Comparison of ENCODE assay signal across 1 cellular context in the genomic region with DNA sequence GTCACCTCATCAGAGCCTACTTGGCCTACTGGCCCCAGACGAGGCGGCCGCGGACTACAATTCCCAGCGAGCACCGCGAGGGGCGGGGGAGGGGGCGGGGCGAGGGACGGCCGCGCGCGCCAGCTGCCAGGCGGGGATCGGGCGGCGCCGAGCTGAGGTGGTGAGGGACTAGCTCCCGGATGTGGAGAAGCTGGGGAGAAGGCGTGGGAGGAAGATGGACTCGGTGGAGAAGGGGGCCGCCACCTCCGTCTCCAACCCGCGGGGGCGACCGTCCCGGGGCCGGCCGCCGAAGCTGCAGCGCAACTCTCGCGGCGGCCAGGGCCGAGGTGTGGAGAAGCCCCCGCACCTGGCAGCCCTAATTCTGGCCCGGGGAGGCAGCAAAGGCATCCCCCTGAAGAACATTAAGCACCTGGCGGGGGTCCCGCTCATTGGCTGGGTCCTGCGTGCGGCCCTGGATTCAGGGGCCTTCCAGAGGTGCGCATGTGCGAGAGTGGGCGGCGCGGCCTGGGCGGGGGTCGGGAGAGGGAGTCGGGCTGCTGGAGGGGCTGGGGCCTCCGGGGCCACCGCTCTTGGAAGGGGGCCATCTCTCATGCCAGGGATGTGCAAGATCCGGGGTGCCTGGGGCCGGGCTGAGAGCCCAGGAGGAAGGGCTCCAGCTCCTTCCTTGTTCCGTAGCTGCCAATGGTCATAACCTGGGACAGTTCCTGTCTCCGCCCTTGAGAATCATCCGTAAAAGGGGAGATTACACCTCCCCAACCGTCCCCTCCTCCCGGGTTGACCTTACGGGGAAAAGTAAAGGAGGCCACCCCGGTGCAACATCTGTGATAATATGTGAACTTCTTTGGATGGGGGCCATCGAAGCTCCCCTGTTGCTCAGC.
A peak's percentile ranks its signal among the peaks of the same experiment; 100 is the strongest.
TF ChIP-seq lines count a peak whose summit lies in the region.

A gene (plus strand): TSS at position 129 of the 878 bp plus-strand sequence. CDS start 86 bp downstream, at position 215.

TF ChIP-seq in K562, 482 proteins besides CTCF, POLR2A, EP300 and RAD21 (continued from another document and continues in another):
- TF ChIP-seq, protein P1, sequence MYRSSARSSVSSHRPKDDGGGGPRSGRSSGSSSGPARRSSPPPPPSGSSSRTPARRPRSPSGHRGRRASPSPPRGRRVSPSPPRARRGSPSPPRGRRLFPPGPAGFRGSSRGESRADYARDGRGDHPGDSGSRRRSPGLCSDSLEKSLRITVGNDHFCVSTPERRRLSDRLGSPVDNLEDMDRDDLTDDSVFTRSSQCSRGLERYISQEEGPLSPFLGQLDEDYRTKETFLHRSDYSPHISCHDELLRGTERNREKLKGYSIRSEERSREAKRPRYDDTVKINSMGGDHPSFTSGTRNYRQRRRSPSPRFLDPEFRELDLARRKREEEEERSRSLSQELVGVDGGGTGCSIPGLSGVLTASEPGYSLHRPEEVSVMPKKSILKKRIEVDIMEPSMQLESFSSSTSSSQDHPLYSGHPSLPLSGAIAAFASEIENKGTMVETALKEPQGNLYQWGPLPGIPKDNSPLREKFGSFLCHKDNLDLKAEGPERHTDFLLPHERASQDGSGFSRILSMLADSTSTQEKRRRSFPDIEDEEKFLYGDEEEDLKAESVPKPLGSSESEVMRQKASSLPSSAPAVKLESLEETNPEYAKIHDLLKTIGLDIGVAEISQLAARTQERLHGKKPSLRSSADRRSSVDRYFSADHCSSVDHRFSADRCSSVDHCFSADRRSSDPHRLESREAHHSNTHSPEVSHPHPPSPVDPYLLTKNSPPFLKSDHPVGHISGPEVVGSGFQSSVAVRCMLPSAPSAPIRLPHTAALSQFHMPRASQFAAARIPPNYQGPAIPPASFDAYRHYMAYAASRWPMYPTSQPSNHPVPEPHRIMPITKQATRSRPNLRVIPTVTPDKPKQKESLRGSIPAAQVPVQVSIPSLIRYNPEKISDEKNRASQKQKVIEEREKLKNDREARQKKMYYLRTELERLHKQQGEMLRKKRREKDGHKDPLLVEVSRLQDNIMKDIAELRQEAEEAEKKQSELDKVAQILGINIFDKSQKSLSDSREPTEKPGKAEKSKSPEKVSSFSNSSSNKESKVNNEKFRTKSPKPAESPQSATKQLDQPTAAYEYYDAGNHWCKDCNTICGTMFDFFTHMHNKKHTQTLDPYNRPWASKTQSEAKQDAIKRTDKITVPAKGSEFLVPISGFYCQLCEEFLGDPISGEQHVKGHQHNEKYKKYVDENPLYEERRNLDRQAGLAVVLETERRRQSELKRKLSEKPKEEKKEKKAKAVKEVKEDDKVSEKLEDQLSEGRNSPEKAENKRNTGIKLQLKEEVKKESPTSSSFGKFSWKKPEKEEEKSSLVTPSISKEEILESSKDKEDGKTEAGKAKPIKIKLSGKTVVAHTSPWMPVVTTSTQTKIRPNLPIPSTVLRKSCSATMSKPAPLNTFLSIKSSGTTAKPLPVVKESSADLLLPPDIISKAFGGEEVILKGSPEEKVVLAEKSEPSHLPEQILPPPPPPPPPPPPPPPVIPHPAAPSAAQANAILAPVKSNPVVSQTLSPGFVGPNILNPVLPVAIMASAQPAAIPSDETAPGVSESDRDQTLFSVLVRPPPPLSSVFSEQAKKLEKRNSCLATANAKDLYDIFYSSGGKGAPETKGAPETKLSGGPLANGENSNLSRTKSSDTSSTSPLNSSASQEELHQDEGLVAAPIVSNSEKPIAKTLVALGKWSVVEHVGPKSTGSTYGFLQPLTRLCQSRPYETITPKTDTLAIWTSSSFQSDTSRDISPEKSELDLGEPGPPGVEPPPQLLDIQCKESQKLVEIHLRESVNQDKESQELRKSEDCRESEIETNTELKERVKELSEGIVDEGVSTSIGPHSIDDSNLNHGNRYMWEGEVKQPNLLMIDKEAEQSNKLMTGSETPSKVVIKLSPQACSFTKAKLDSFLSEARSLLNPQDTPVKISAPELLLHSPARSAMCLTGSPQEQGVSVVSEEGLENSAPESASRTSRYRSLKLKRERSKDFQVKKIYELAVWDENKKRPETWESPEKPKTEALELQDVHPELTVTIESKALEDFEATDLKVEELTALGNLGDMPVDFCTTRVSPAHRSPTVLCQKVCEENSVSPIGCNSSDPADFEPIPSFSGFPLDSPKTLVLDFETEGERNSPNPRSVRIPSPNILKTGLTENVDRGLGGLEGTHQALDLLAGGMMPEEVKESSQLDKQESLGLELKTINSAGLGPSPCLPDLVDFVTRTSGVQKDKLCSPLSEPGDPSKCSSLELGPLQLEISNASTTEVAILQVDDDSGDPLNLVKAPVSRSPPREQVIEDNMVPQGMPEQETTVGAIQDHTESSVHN (IDR thresholded peaks at IDR 0.05; ENCODE audit: borderline replicate concordance in 1 of 2, low read depth in 1 of 2) = no peak
- TF ChIP-seq, protein P2, sequence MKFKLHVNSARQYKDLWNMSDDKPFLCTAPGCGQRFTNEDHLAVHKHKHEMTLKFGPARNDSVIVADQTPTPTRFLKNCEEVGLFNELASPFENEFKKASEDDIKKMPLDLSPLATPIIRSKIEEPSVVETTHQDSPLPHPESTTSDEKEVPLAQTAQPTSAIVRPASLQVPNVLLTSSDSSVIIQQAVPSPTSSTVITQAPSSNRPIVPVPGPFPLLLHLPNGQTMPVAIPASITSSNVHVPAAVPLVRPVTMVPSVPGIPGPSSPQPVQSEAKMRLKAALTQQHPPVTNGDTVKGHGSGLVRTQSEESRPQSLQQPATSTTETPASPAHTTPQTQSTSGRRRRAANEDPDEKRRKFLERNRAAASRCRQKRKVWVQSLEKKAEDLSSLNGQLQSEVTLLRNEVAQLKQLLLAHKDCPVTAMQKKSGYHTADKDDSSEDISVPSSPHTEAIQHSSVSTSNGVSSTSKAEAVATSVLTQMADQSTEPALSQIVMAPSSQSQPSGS (CRISPR knock-in tag; IDR thresholded peaks at IDR 0.05) = no peak
- no peak for TF ChIP-seq ZNF175 (CRISPR knock-in tag; IDR thresholded peaks at IDR 0.05; ENCODE audit: low read depth)
- TF ChIP-seq PURB (CRISPR knock-in tag; IDR thresholded peaks at IDR 0.05; ENCODE audit: low read depth) = no peak
- no peak for TF ChIP-seq ZNF780A (CRISPR knock-in tag; IDR thresholded peaks at IDR 0.05)
- TF ChIP-seq ZNF212 (CRISPR knock-in tag; IDR thresholded peaks at IDR 0.05) = no peak
- TF ChIP-seq, protein P3, sequence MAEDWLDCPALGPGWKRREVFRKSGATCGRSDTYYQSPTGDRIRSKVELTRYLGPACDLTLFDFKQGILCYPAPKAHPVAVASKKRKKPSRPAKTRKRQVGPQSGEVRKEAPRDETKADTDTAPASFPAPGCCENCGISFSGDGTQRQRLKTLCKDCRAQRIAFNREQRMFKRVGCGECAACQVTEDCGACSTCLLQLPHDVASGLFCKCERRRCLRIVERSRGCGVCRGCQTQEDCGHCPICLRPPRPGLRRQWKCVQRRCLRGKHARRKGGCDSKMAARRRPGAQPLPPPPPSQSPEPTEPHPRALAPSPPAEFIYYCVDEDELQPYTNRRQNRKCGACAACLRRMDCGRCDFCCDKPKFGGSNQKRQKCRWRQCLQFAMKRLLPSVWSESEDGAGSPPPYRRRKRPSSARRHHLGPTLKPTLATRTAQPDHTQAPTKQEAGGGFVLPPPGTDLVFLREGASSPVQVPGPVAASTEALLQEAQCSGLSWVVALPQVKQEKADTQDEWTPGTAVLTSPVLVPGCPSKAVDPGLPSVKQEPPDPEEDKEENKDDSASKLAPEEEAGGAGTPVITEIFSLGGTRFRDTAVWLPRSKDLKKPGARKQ (CRISPR knock-in tag; IDR thresholded peaks at IDR 0.05) = no peak
- TF ChIP-seq ZNF668 (CRISPR knock-in tag; IDR thresholded peaks at IDR 0.05) = no peak
- peak; percentile 47; the same call in 1 of the 2 replicates for TF ChIP-seq EP400 (IDR thresholded peaks at IDR 0.05)
- TF ChIP-seq ZNF431 (CRISPR knock-in tag; IDR thresholded peaks at IDR 0.05) = no peak
- TF ChIP-seq, protein P4, sequence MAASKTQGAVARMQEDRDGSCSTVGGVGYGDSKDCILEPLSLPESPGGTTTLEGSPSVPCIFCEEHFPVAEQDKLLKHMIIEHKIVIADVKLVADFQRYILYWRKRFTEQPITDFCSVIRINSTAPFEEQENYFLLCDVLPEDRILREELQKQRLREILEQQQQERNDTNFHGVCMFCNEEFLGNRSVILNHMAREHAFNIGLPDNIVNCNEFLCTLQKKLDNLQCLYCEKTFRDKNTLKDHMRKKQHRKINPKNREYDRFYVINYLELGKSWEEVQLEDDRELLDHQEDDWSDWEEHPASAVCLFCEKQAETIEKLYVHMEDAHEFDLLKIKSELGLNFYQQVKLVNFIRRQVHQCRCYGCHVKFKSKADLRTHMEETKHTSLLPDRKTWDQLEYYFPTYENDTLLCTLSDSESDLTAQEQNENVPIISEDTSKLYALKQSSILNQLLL (CRISPR knock-in tag; IDR thresholded peaks at IDR 0.05; ENCODE audit: borderline replicate concordance) = no peak
- no peak for TF ChIP-seq SMARCC2 (IDR thresholded peaks at IDR 0.05; ENCODE audit: low read depth)
- no peak for TF ChIP-seq ZNF830 (CRISPR knock-in tag; IDR thresholded peaks at IDR 0.05)
- no peak for TF ChIP-seq PHB (CRISPR knock-in tag; IDR thresholded peaks at IDR 0.05)
- TF ChIP-seq PHTF2 (CRISPR knock-in tag; IDR thresholded peaks at IDR 0.05) = no peak
- TF ChIP-seq, protein P5, sequence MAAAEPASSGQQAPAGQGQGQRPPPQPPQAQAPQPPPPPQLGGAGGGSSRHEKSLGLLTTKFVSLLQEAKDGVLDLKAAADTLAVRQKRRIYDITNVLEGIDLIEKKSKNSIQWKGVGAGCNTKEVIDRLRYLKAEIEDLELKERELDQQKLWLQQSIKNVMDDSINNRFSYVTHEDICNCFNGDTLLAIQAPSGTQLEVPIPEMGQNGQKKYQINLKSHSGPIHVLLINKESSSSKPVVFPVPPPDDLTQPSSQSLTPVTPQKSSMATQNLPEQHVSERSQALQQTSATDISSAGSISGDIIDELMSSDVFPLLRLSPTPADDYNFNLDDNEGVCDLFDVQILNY (CRISPR knock-in tag; IDR thresholded peaks at IDR 0.05) = no peak
- TF ChIP-seq ELF1 (tag; IDR thresholded peaks at IDR 0.05) = no peak
- no peak for TF ChIP-seq RFX7 (CRISPR knock-in tag; IDR thresholded peaks at IDR 0.05)
- no peak for TF ChIP-seq DMBX1 (CRISPR knock-in tag; IDR thresholded peaks at IDR 0.05; ENCODE audit: borderline replicate concordance)
- TF ChIP-seq CBX2 (IDR thresholded peaks at IDR 0.05; ENCODE audit: insufficient read depth, low read length, poor library complexity, severe bottlenecking) = no peak
- peak; percentile 91 for TF ChIP-seq CBFA2T2 (conservative IDR thresholded peaks at IDR 0.05)
- TF ChIP-seq ZNF184 (CRISPR knock-in tag; IDR thresholded peaks at IDR 0.05) = no peak
- TF ChIP-seq FOS (IDR thresholded peaks at IDR 0.05; ENCODE audit: extremely low read depth, insufficient read length) = no peak
- TF ChIP-seq, protein P6, sequence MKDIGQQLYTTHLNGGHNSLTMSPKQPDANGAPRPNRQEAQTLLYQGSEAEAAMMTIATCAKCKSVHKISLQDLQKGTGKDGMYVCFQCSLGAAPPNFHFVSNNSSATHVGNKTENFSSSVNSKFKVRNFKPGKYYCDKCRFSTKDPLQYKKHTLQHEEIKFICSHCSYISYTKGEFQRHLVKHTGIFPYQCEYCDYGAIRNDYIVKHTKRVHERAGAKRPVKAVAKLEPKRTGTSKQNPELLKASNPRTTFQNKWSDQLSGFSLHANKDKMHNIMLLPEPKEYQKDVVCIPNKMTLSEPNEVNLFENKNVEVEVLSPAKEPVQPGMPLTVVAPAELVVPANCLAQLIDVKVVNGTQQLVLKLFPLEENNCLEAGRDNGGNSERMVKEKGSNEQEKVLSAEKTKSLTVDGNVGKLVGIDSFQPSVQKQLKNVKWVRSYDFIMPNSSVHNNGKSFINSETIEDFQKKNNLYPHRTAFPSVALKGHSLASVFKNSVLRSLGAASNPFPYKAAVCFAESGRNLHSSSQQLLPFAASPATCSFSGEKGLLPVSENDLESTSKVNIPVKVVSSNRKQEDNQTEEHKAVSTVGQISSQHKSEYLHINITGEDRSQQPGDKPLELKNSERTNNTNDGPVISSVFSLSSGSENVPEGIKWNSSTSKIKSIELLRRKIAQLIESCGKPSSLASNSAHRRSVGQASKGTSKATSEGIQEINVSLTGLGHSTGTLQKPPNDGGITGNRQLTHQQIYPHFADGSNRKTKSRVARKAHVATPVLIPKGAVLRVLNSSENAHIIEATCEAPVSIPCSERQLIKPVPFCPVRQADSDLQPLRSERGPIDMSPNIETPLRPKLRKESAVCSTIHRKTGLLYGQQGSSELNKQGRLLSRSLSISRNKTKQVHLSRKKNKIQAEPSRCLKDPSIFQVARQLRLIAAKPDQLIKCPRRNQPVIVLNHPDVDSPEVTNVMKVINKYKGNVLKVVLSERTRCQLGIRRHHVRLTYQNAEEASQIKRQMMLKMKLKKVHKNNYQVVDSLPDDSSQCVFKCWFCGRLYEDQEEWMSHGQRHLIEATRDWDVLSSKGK (CRISPR knock-in tag; IDR thresholded peaks at IDR 0.05) = no peak
- TF ChIP-seq, protein P7, sequence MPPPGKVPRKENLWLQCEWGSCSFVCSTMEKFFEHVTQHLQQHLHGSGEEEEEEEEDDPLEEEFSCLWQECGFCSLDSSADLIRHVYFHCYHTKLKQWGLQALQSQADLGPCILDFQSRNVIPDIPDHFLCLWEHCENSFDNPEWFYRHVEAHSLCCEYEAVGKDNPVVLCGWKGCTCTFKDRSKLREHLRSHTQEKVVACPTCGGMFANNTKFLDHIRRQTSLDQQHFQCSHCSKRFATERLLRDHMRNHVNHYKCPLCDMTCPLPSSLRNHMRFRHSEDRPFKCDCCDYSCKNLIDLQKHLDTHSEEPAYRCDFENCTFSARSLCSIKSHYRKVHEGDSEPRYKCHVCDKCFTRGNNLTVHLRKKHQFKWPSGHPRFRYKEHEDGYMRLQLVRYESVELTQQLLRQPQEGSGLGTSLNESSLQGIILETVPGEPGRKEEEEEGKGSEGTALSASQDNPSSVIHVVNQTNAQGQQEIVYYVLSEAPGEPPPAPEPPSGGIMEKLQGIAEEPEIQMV (tag; conservative IDR thresholded peaks at IDR 0.05; ENCODE audit: low read depth) = no peak
- TF ChIP-seq, protein P8, sequence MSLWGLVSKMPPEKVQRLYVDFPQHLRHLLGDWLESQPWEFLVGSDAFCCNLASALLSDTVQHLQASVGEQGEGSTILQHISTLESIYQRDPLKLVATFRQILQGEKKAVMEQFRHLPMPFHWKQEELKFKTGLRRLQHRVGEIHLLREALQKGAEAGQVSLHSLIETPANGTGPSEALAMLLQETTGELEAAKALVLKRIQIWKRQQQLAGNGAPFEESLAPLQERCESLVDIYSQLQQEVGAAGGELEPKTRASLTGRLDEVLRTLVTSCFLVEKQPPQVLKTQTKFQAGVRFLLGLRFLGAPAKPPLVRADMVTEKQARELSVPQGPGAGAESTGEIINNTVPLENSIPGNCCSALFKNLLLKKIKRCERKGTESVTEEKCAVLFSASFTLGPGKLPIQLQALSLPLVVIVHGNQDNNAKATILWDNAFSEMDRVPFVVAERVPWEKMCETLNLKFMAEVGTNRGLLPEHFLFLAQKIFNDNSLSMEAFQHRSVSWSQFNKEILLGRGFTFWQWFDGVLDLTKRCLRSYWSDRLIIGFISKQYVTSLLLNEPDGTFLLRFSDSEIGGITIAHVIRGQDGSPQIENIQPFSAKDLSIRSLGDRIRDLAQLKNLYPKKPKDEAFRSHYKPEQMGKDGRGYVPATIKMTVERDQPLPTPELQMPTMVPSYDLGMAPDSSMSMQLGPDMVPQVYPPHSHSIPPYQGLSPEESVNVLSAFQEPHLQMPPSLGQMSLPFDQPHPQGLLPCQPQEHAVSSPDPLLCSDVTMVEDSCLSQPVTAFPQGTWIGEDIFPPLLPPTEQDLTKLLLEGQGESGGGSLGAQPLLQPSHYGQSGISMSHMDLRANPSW (CRISPR knock-in tag; IDR thresholded peaks at IDR 0.05) = no peak
- no peak for TF ChIP-seq CEBPG (CRISPR knock-in tag; IDR thresholded peaks at IDR 0.05)
- TF ChIP-seq CEBPG (tag; conservative IDR thresholded peaks at IDR 0.05 in 1 of 2, IDR thresholded peaks at IDR 0.05 in 1 of 2) = no peak
- TF ChIP-seq YY1 (IDR thresholded peaks at IDR 0.05; ENCODE audit: borderline replicate concordance in 1 of 3, control insufficient read depth in 1 of 3, extremely low read depth in 1 of 3, insufficient read depth in 3 of 3, insufficient read length in 1 of 3, insufficient replicate concordance in 2 of 3, low read depth in 1 of 3, low read length in 2 of 3) = peak in 2 of 3 experiments; percentile 58 to 75
- peak; percentile 90 for TF ChIP-seq POLR2AphosphoS5 (IDR thresholded peaks at IDR 0.05; ENCODE audit: control insufficient read depth, insufficient read depth, low read depth, low read length)
